ENCODE assay signal across 10 cellular contexts in genomic region chr4:37780444-37781133, GRCh38. TPM values are rescaled to one million over a fixed set of nuclear protein-coding genes. Genes with fewer than 3 reads are reported as not detected.
DNase-seq lines count a peak whose midpoint lies in the region; ATAC-seq and TF ChIP-seq lines count a peak whose summit lies in the region.
"Had no signal": no experiment of that assay in that cellular context is flagged by ENCODE, and none has a peak within 500 bp of the region (broad histone marks: within the 10 kb centered on the region; RNA-seq: fewer than 3 reads in every experiment).

No MANE protein-coding gene starts in this region.

- peak overlapping the region; percentile 25 for H3K4me3 ChIP-seq in Loucy (ENCODE audit: low read length, poor library complexity, severe bottlenecking)
- no peak overlapping the region for H3K4me3 ChIP-seq in left lung
- H3K4me3 ChIP-seq: breast epithelium had no signal

- DNase-seq in Ammon's horn (ENCODE audit: low spot score) (peak; percentile 14), left lung (no peak), NCI-H2107 (lab: John Stamatoyannopoulos, UW) (no peak), NCI-H146 (lab: John Stamatoyannopoulos, UW) (no peak), cerebellar nuclear complex (lab: John Stamatoyannopoulos, UW) (no peak)
- DNase-seq: Karpas-422 had no signal

- H3K9me3 ChIP-seq in Loucy (ENCODE audit: insufficient read depth, low read depth, low read length) = no peaks in the 10 kb centered on the region
- H3K9me3 ChIP-seq in left lung = no peaks in the 10 kb centered on the region
- H3K9me3 ChIP-seq: breast epithelium had no signal

- H3K4me1 ChIP-seq in Loucy (ENCODE audit: insufficient read depth, low read length, poor library complexity, severe bottlenecking) = peaks cover 16% of the 10 kb centered on the region
- H3K4me1 ChIP-seq in left lung = no peaks in the 10 kb centered on the region
- H3K4me1 ChIP-seq: breast epithelium had no signal

- H2AFZ ChIP-seq in Loucy (ENCODE audit: low read length) = peak overlapping the region; percentile 44; the same call in 1 of the 2 replicates

- no peaks in the 10 kb centered on the region for H3K27me3 ChIP-seq in Loucy (ENCODE audit: insufficient read depth, low read length, poor library complexity, severe bottlenecking)
- H3K27me3 ChIP-seq in left lung = no peaks in the 10 kb centered on the region
- H3K27me3 ChIP-seq: breast epithelium had no signal

- H3K27me3 Mint-ChIP-seq in activated T-helper 17 cell treated with anti-CD3 and anti-CD28 coated beads, Interleukin-2, amount 50 U/mL, for 72 hours = no peaks in the 10 kb centered on the region

- H3K4me2 ChIP-seq in Loucy (ENCODE audit: low read depth, low read length, poor library complexity, severe bottlenecking) = peak overlapping the region; percentile 52

- peaks cover 7% of the 10 kb centered on the region for H3K9me3 Mint-ChIP-seq in activated T-helper 17 cell treated with anti-CD3 and anti-CD28 coated beads, Interleukin-2, amount 50 U/mL, for 72 hours

- no peaks in the 10 kb centered on the region for H3K9me2 ChIP-seq in Loucy (replicated peaks; ENCODE audit: low read depth, low read length)

- intact Hi-C loops in left lung (cut with DNase I) = no loop called here

- H3K36me3 Mint-ChIP-seq in activated T-helper 17 cell treated with anti-CD3 and anti-CD28 coated beads, Interleukin-2, amount 50 U/mL, for 72 hours (ENCODE audit: low read depth) = no peaks in the 10 kb centered on the region

- TF ChIP-seq CTCF in Loucy (conservative IDR thresholded peaks at IDR 0.05; ENCODE audit: low read length) (peak; percentile 70), left lung (IDR thresholded peaks at IDR 0.05) (no peak)

- ATAC-seq in activated T-helper 17 cell treated with anti-CD3 and anti-CD28 coated beads, Interleukin-2, amount 50 U/mL, for 72 hours (replicated peaks) = peak; percentile 50
- ATAC-seq in left lung = peak; percentile 52
- ATAC-seq in GM21381 (IDR thresholded peaks at IDR 0.05; ENCODE audit: unreplicated experiment) = no peak

- no peaks in the 10 kb centered on the region for H3F3A ChIP-seq in Loucy (ENCODE audit: low read depth)

- no peak overlapping the region for H3K9ac ChIP-seq in Loucy (ENCODE audit: low read depth, low read length, poor library complexity, severe bottlenecking)

- no peak overlapping the region for H3K27ac ChIP-seq in left lung
- H3K27ac ChIP-seq: breast epithelium had no signal

- no peaks in the 10 kb centered on the region for H3K79me2 ChIP-seq in Loucy (ENCODE audit: insufficient read depth, low read length)

- peaks cover 14% of the 10 kb centered on the region for H3K4me1 Mint-ChIP-seq in activated T-helper 17 cell treated with anti-CD3 and anti-CD28 coated beads, Interleukin-2, amount 50 U/mL, for 72 hours

- no peaks in the 10 kb centered on the region for H4K20me1 ChIP-seq in Loucy (ENCODE audit: insufficient read depth, low read length, poor library complexity, severe bottlenecking)

- peak overlapping the region; percentile 57 for H3K27ac Mint-ChIP-seq in activated T-helper 17 cell treated with anti-CD3 and anti-CD28 coated beads, Interleukin-2, amount 50 U/mL, for 72 hours

- peak overlapping the region; percentile 17 for H3K4me3 Mint-ChIP-seq in activated T-helper 17 cell treated with anti-CD3 and anti-CD28 coated beads, Interleukin-2, amount 50 U/mL, for 72 hours

- H3K36me3 ChIP-seq in Loucy (ENCODE audit: insufficient read depth, low read length) (no peaks in the 10 kb centered on the region), left lung (no peaks in the 10 kb centered on the region)
- H3K36me3 ChIP-seq: breast epithelium had no signal

RNA-seq across cellular contexts. Expression of gene PGM2, which starts 45.9 kb away (rescaled TPM):
- total RNA-seq in activated T-helper 17 cell treated with anti-CD3 and anti-CD28 coated beads, Interleukin-2, amount 50 U/mL, for 72 hours = 10 to 100 TPM; 42.2 to 67.0 TPM
- 10 to 100 TPM; 23.0 to 27.9 TPM for total RNA-seq in left lung
